In genomic region chr14:21997300-21997699, GRCh38 we compare ENCODE assay signal across 10 cellular contexts.
A peak's percentile ranks its signal among the peaks of the same experiment; 100 is the strongest.
DNase-seq lines count a peak whose midpoint lies in the region; ATAC-seq and TF ChIP-seq lines count a peak whose summit lies in the region.
"Had no signal": no experiment of that assay in that cellular context is flagged by ENCODE, and none has a peak within 500 bp of the region (broad histone marks: within the 10 kb centered on the region; RNA-seq: fewer than 3 reads in every experiment).

No MANE protein-coding gene starts in this region.

- intact Hi-C loops in HCT116 (cut with micrococcal nuclease): no loop called here

- TF ChIP-seq RAD21 in HCT116 (IDR thresholded peaks at IDR 0.05; ENCODE audit: low read depth): no peak

- H3K27ac ChIP-seq in C4-2B: no peak overlapping the region
- H3K27ac ChIP-seq in HCT116 (ENCODE audit: low read depth, low read length): no peak overlapping the region
- no peak overlapping the region for H3K27ac ChIP-seq in WERI-Rb-1

- no peak for TF ChIP-seq POLR2A in HCT116 (IDR thresholded peaks at IDR 0.05; ENCODE audit: borderline replicate concordance, extremely low read depth, insufficient read depth, insufficient read length)

- H3K9me3 ChIP-seq in HCT116 (ENCODE audit: control insufficient read depth in 1 of 2, insufficient read depth in 1 of 2, low read depth in 1 of 2, low read length in 2 of 2): no peaks in the 10 kb centered on the region
- no peaks in the 10 kb centered on the region for H3K9me3 ChIP-seq in WERI-Rb-1 (ENCODE audit: severe bottlenecking)
- H3K9me3 ChIP-seq: MG63 had no signal

- no peaks in the 10 kb centered on the region for H3K4me1 ChIP-seq in HCT116 (ENCODE audit: control insufficient read depth in 1 of 2, insufficient read depth in 2 of 2, low read length in 2 of 2)

- H3K27me3 ChIP-seq in HCT116 (ENCODE audit: insufficient read depth, low read length) (peaks cover 5% of the 10 kb centered on the region; the same call in 1 of the 2 replicates), WERI-Rb-1 (ENCODE audit: insufficient read depth, low read depth, severe bottlenecking) (peaks cover 63% of the 10 kb centered on the region)
- H3K27me3 ChIP-seq: MG63 had no signal

- no peak overlapping the region for H2AFZ ChIP-seq in HCT116 (ENCODE audit: low read depth, low read length, poor library complexity, severe bottlenecking)

- RAD21 ChIA-PET in HCT116 (lab: Charles Lee; ENCODE audit: low non-redundant PET in 1 of 2, low total read pairs in 2 of 2, uncharacterized antibody in 2 of 2, unreplicated experiment in 2 of 2): no interaction called here

- H4K20me1 ChIP-seq in HCT116 (ENCODE audit: insufficient read depth): no peaks in the 10 kb centered on the region

- no peaks in the 10 kb centered on the region for H3K79me2 ChIP-seq in HCT116 (ENCODE audit: insufficient read depth, low read length)

- TF ChIP-seq CTCF in C4-2B (conservative IDR thresholded peaks at IDR 0.05) (peak; percentile 38), HCT116 (IDR thresholded peaks at IDR 0.05 in 2 of 3, conservative IDR thresholded peaks at IDR 0.05 in 1 of 3; ENCODE audit: borderline replicate concordance in 1 of 3, insufficient read depth in 1 of 3, low read depth in 2 of 3, low read length in 2 of 3) (peak; percentile 8 to 42 (median 37); a peak in 4 of 6 replicates), WERI-Rb-1 (IDR thresholded peaks at IDR 0.05; ENCODE audit: low read depth, low read length) (0 out of 2 replicates have a peak, but pooled peaks have one; percentile 8)

- ATAC-seq in HCT116 (peak; percentile 94), HG02870 (IDR thresholded peaks at IDR 0.05; ENCODE audit: unreplicated experiment) (no peak), HG02798 (IDR thresholded peaks at IDR 0.05; ENCODE audit: poor library complexity, unreplicated experiment) (no peak)

- no TSS peak for BruUV-seq in HCT116 (replicated peaks; lab: Mats Ljungman, UMichigan)

- no peak overlapping the region for H3K9ac ChIP-seq in HCT116 (ENCODE audit: low read length)

- POLR2A ChIA-PET in HCT116 (lab: Charles Lee): interaction anchor here (0.9 kb wide), 1 partner anchor 19 kb away, joined by 3 read pairs; no protein-coding TSS in a partner anchor

- H3K36me3 ChIP-seq in HCT116 (ENCODE audit: control insufficient read depth in 1 of 2, insufficient read depth in 2 of 2, low read length in 2 of 2) (no peaks in the 10 kb centered on the region), WERI-Rb-1 (no peaks in the 10 kb centered on the region)
- H3K36me3 ChIP-seq: MG63 had no signal

- no peak overlapping the region for H3K4me2 ChIP-seq in HCT116 (ENCODE audit: low read length)

- no peaks in the 10 kb centered on the region for H3K9me2 ChIP-seq in HCT116 (ENCODE audit: insufficient read depth)

- H3K4me3 ChIP-seq in HCT116 (replicated peaks in 1 of 2; ENCODE audit: low read depth in 1 of 2, low read length in 2 of 2) (no peak overlapping the region), WERI-Rb-1 (ENCODE audit: low read depth, low read length) (no peak overlapping the region)
- H3K4me3 ChIP-seq: MG63 had no signal

- DNase-seq in HCT116 (ENCODE audit: low read depth, low spot score) (peak; percentile 31), WERI-Rb-1 (no peak), iPS DF 4.7 (ENCODE audit: extremely low read depth, low spot score) (peak; percentile 53), anterior cingulate cortex (lab: John Stamatoyannopoulos, UW) (no peak), NCI-H774 (lab: John Stamatoyannopoulos, UW) (no peak)
- DNase-seq: MG63, retina had no signal

- CTCF ChIA-PET in HCT116 (lab: Charles Lee): interaction anchor here (0.7 to 2.1 kb wide), 24 partner anchors 9 to 475 kb away, joined by 3 to 33 read pairs (median 4); no protein-coding TSS in a partner anchor

TF ChIP-seq in HCT116, 20 proteins besides CTCF, POLR2A, EP300 and RAD21:
- no peak for TF ChIP-seq EZH2 (IDR thresholded peaks at IDR 0.05)
- TF ChIP-seq EZH2phosphoT487 (IDR thresholded peaks at IDR 0.05; ENCODE audit: borderline replicate concordance): no peak
- TF ChIP-seq ELF1 (IDR thresholded peaks at IDR 0.05; ENCODE audit: borderline replicate concordance, low read depth): no peak
- no peak for TF ChIP-seq CBX3 (IDR thresholded peaks at IDR 0.05; ENCODE audit: low read depth)
- no peak for TF ChIP-seq ATF3 (IDR thresholded peaks at IDR 0.05)
- TF ChIP-seq EGR1 (IDR thresholded peaks at IDR 0.05; ENCODE audit: low read depth): no peak
- TF ChIP-seq SIN3A (IDR thresholded peaks at IDR 0.05; ENCODE audit: low read depth): no peak
- TF ChIP-seq ZBTB33 (IDR thresholded peaks at IDR 0.05; ENCODE audit: extremely low read depth, insufficient replicate concordance, low read length): no peak
TF ChIP-seq in HCT116: peak in this region for 0.

Comparison
In these comparisons a context has a peak if more than half of its experiments do, and no peak if none do; other contexts are left out.
1. DNase-seq: peak in HCT116 (single experiment) and iPS DF 4.7 (single experiment); none in WERI-Rb-1 (single experiment), anterior cingulate cortex (0 of 58) and NCI-H774 (single experiment).
2. Peak in every context shown above with its lines, with median percentiles within 50 percentile points of each other: CTCF ChIP-seq.